ENCODE assay signal across 15 cellular contexts in genomic region chr19:34017024-34017423, GRCh38.
"Had no signal": no experiment of that assay in that cellular context is flagged by ENCODE, and none has a peak within 500 bp of the region (broad histone marks: within the 10 kb centered on the region; RNA-seq: fewer than 3 reads in every experiment).

No MANE protein-coding gene starts in this region.

- H3K9me3 ChIP-seq: adrenal gland, mucosa of descending colon, neutrophil, testis, upper lobe of right lung had no signal

- H3K27me3 ChIP-seq: testis had no signal

- H3K36me3 ChIP-seq: adrenal gland, left ventricle myocardium inferior, neutrophil, stomach, upper lobe of right lung, WERI-Rb-1 had no signal

- H3K4me3 ChIP-seq: adrenal gland, left ventricle myocardium inferior, mucosa of descending colon, stomach, testis, upper lobe of right lung had no signal

- DNase-seq: activated CD8-positive, alpha-beta T cell treated with anti-CD3 and anti-CD28 coated beads for 36 hours; activated effector memory CD4-positive, alpha-beta T cell treated with Interleukin-2 at 50 U/mL for 16 hours; activated T-cell treated with anti-CD3 and anti-CD28 coated beads, Interleukin-2, amount 50 U/mL, for 4 hours; adrenal gland; foreskin melanocyte; left ventricle myocardium inferior; mucosa of descending colon; naive thymus-derived CD4-positive, alpha-beta T cell; stimulated activated CD4-positive, alpha-beta T cell treated with anti-CD3 and anti-CD28 coated beads, Interleukin-1b, Interleukin-23, amount 100 ng/mL, for 48 hours; stomach; testis; upper lobe of right lung; WERI-Rb-1 had no signal

- H3K27ac ChIP-seq: adrenal gland, epithelial cell of prostate, left ventricle myocardium inferior, neutrophil, stomach, testis, upper lobe of right lung, WERI-Rb-1 had no signal

- H3K4me1 ChIP-seq: adrenal gland, left ventricle myocardium inferior, stomach, testis, upper lobe of right lung had no signal

- ATAC-seq: activated CD8-positive, alpha-beta T cell treated with anti-CD3 and anti-CD28 coated beads for 36 hours; activated T-cell treated with anti-CD3 and anti-CD28 coated beads, Interleukin-2, amount 50 U/mL, for 4 hours; mucosa of descending colon; naive thymus-derived CD4-positive, alpha-beta T cell; upper lobe of right lung had no signal
